ENCODE assay signal across 8 cellular contexts in the genomic region with DNA sequence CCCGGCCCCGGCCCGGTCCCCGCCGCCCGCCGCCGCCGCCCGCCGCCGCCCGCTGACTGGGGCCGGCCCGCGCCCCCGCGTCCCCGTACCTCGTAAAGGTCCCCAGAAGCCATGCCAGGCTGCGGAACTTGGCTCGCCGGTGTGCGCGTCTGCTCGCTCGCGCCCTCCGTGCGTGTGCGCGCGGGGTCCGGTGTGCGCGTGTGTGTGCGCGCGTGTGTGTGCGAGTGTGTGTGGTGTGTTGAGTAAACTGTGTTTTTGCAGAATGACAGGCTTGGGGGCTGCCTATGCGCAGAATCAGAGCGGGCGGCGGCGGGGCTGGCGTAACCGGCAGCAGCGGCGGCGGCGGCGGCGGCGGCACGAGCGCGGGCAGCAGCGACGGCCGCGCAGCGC. TPM values are rescaled to one million over a fixed set of nuclear protein-coding genes. Genes with fewer than 3 reads are reported as not detected.
A peak's percentile ranks its signal among the peaks of the same experiment; 100 is the strongest.
DNase-seq lines count a peak whose midpoint lies in the region; ATAC-seq and TF ChIP-seq lines count a peak whose summit lies in the region.

No MANE protein-coding gene starts in this region.

- DNase-seq in BJ (ENCODE audit: low read depth), result no peak
- peak; percentile 40 for DNase-seq in HT1080 (ENCODE audit: low read depth)
- DNase-seq in activated CD4-positive, alpha-beta T cell treated with anti-CD3 and anti-CD28 coated beads for 48 hours, result peak; percentile 75
- DNase-seq in mesenteric fat pad (ENCODE audit: low spot score), result peak; percentile 83
- peak; percentile 73 for DNase-seq in stimulated activated CD8-positive, alpha-beta memory T cell treated with anti-CD3 and anti-CD28 coated beads, Interleukin-4, amount 100 ng/mL, for 48 hours
- DNase-seq in dedifferentiated amniotic fluid mesenchymal stem cell (ENCODE audit: extremely low spot score), result no peak

- CTCF ChIA-PET in BJ (lab: Yijun Ruan, JAX), result no interaction called here

- H3K27ac ChIP-seq in duodenal mucosa (ENCODE audit: low read depth, low read length), result no peak overlapping the region

- no peaks in the 10 kb centered on the region for H3K9me3 ChIP-seq in duodenal mucosa (ENCODE audit: control insufficient read depth in 1 of 2, low read length in 2 of 2)

- H3K27me3 ChIP-seq in BJ (ENCODE audit: control insufficient read depth, insufficient read depth, low read length) (no peaks in the 10 kb centered on the region), duodenal mucosa (ENCODE audit: control insufficient read depth in 1 of 2, insufficient read depth in 2 of 2, low read length in 2 of 2) (no peaks in the 10 kb centered on the region)

- no peaks in the 10 kb centered on the region for H3K36me3 ChIP-seq in BJ (ENCODE audit: control insufficient read depth, insufficient read depth, low read length)
- no peaks in the 10 kb centered on the region for H3K36me3 ChIP-seq in duodenal mucosa (ENCODE audit: control insufficient read depth in 1 of 2, insufficient read depth in 2 of 2, low read length in 2 of 2)

- no peak for TF ChIP-seq CTCF in BJ (IDR thresholded peaks at IDR 0.05; ENCODE audit: insufficient read depth, low read depth, low read length)

- POLR2A ChIA-PET in BJ (lab: Charles Lee), result no interaction called here

- H3K4me3 ChIP-seq in BJ (ENCODE audit: low read depth, low read length), result peak overlapping the region; percentile 73
- H3K4me3 ChIP-seq in duodenal mucosa (ENCODE audit: low read depth in 1 of 2, low read length in 2 of 2), result peak overlapping the region; percentile 54 to 78

- H3K4me1 ChIP-seq in duodenal mucosa (ENCODE audit: control insufficient read depth in 1 of 2, insufficient read depth in 2 of 2, low read length in 2 of 2), result no peaks in the 10 kb centered on the region

- peak; percentile 34 for ATAC-seq in GM19372 (IDR thresholded peaks at IDR 0.05; ENCODE audit: low read depth, unreplicated experiment)

- peak overlapping the region in 1 of 2 donors; percentile 54 for H3K9ac ChIP-seq in duodenal mucosa (ENCODE audit: low read depth in 1 of 2, low read length in 2 of 2)

RNA-seq across cellular contexts. Expression of gene CDYL2, which starts 0.3 kb away (rescaled TPM):
- 0.87 and 1.6 TPM in 2 replicates for polyA plus RNA-seq in BJ (2011; rRNA removed)
- 2.8 and 4.3 TPM in 2 replicates for polyA minus RNA-seq in BJ (2011; rRNA and poly(A)+ RNA removed)
- total RNA-seq in HT1080 (2014; rRNA removed; shearing (Covaris generic)), result 7.3 and 10.3 TPM in 2 replicates
- polyA plus RNA-seq in HT1080 (2015; cell fraction: cytosol; rRNA removed), result 7.5 and 9.8 TPM in 2 replicates
- polyA plus RNA-seq in HT1080 (2015; cell fraction: nucleus; rRNA removed), result 10.1 and 10.9 TPM in 2 replicates
- total RNA-seq in mesenteric fat pad, result 24.0 TPM

Comparison
In these comparisons a context has a peak if more than half of its experiments do, and no peak if none do; other contexts are left out.
1. DNase-seq: peak in HT1080 (single experiment), activated CD4-positive, alpha-beta T cell treated with anti-CD3 and anti-CD28 coated beads for 48 hours (single experiment), mesenteric fat pad (single experiment) and stimulated activated CD8-positive, alpha-beta memory T cell treated with anti-CD3 and anti-CD28 coated beads, Interleukin-4, amount 100 ng/mL, for 48 hours (single experiment); none in BJ (single experiment) and dedifferentiated amniotic fluid mesenchymal stem cell (single experiment).